In the genomic region with DNA sequence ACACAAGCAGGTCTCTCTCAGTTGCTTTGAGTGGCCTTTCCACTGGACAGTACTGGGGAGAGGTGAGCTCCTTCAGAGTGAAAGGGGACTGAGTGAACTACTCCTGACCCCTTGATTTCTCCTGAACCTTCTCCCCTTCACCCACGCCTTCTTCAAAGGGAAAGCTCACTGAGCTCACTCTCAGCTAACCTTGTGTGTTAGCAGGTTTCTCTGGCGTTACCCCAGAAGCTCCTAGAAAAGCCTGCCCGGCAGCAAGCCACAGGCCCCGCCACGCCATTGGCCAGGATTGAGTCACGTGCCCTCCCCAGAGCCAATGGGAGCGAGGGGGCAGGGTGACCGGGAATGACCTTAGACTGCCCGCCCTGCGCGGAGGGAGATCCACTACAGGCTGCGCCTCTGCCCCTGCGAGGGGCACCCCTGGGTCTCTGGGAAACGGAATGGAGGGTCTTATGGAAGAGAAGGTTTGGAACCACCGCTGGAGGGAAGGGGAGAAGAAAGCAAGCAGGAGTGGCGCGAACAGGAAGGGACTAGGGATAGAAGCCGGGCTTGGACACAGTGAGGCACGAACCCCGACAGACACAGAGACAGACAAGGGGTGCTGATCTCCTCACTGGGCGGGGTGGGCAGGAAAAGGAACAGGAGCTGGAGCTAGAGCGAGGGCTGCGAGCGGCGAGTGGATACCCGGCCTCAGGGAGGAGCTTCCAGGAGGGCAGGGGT, we compare ENCODE assay signal across 8 cellular contexts. TPM values are rescaled to one million over a fixed set of nuclear protein-coding genes. Genes with fewer than 3 reads are reported as not detected.
DNase-seq lines count a peak whose midpoint lies in the region; ATAC-seq, FAIRE-seq and TF ChIP-seq lines count a peak whose summit lies in the region.

No MANE protein-coding gene starts in this region.

- TF ChIP-seq CTCF in AG09319 (IDR thresholded peaks at IDR 0.05; ENCODE audit: low read depth, low read length) (no peak), H1 (IDR thresholded peaks at IDR 0.05; ENCODE audit: control extremely low read depth in 1 of 3, insufficient read depth in 1 of 3, low read depth in 1 of 3, low read length in 3 of 3) (no peak)

- H2AK5ac ChIP-seq in H1 (ENCODE audit: low read depth, low read length), result no peak overlapping the region

- no peak overlapping the region for H2BK120ac ChIP-seq in H1 (replicated peaks; ENCODE audit: low read depth, low read length)

- H4K8ac ChIP-seq in H1 (ENCODE audit: extremely low read depth, insufficient read depth, low read length), result peak overlapping the region; percentile 91

- H3K27ac ChIP-seq in H1 (ENCODE audit: low read depth, low read length), result no peak overlapping the region

- H2AFZ ChIP-seq in H1 (ENCODE audit: low read length), result no peak overlapping the region

- peak overlapping the region; percentile 62 to 65 for H3K4me2 ChIP-seq in H1 (ENCODE audit: insufficient read depth in 1 of 2, low read depth in 2 of 2, low read length in 2 of 2)

- H3K18ac ChIP-seq in H1 (ENCODE audit: extremely low read depth, low read length), result no peak overlapping the region; the same call in none of the 2 replicates

- H4K91ac ChIP-seq in H1 (replicated peaks; ENCODE audit: insufficient read length, low read length), result peak overlapping the region; percentile 35

- peak overlapping the region in 2 of 4 experiments; percentile 14 to 33; a peak in 2 of 7 replicates for H3K9ac ChIP-seq in H1 (replicated peaks in 1 of 4; ENCODE audit: extremely low read depth in 1 of 4, low read depth in 3 of 4, low read length in 3 of 4)

- 0 out of 2 replicates have a peak overlapping the region, but pooled peaks have one; percentile 48 for H2BK20ac ChIP-seq in H1 (ENCODE audit: low read length)

- H3K36me3 Mint-ChIP-seq in activated CD8-positive, alpha-beta memory T cell treated with anti-CD3 and anti-CD28 coated beads, Interleukin-2, amount 10 ng/mL, durations not matched to agents 7 days and 5 days, result peaks cover 20% of the 10 kb centered on the region
- H3K36me3 Mint-ChIP-seq in memory B cell, result peaks cover 12% of the 10 kb centered on the region

- CTCF ChIA-PET in activated CD8-positive, alpha-beta memory T cell treated with anti-CD3 and anti-CD28 coated beads, Interleukin-2, amount 10 ng/mL, durations not matched to agents 7 days and 5 days (lab: Charles Lee), result interaction anchor here (1.0 to 2.8 kb wide), 7 partner anchors 10 to 224 kb away, joined by 3 to 11 read pairs (median 3); no protein-coding TSS in a partner anchor
- CTCF ChIA-PET in H1 (lab: Charles Lee; ENCODE audit: partially characterized antibody), result interaction anchor here (0.6 to 1.8 kb wide), 4 partner anchors 15 to 25 kb away, joined by 4 to 6 read pairs (median 4); no protein-coding TSS in a partner anchor

- peaks cover 0 to 6% of the 10 kb centered on the region in 2 experiments for H4K20me1 ChIP-seq in H1 (replicated peaks in 1 of 2; ENCODE audit: control insufficient read depth in 1 of 2, insufficient read depth in 2 of 2, low read length in 2 of 2)

- H3K4me1 ChIP-seq in H1 (replicated peaks in 1 of 4; ENCODE audit: control insufficient read depth in 3 of 4, insufficient read depth in 4 of 4, low read length in 3 of 4), result peaks cover 0 to 3% (median 3%) of the 10 kb centered on the region in 4 experiments; a peak in 5 of 7 replicates

- TF ChIP-seq POLR2A in GM18951 (IDR thresholded peaks at IDR 0.05; ENCODE audit: extremely low read depth, insufficient read depth, insufficient read length), result peak; percentile 72
- TF ChIP-seq POLR2A in H1 (IDR thresholded peaks at IDR 0.05; ENCODE audit: control extremely low read depth in 1 of 2, low read depth in 2 of 2, low read length in 2 of 2), result peak in 1 of 2 experiments; percentile 42; a peak in 1 of 3 replicates

- POLR2A ChIA-PET in H1 (lab: Charles Lee; ENCODE audit: partially characterized antibody), result interaction anchor here (0.7 to 9.3 kb wide), 16 partner anchors 9 to 220 kb away, joined by 3 to 122 read pairs (median 4); partner anchors contain the start of genes ARID3B, CLK3 and UBL7

- peak overlapping the region in 3 of 4 experiments; percentile 3 to 48 (median 34); a peak in 4 of 8 replicates for H3K4me3 ChIP-seq in H1 (ENCODE audit: extremely low read depth in 1 of 4, insufficient read depth in 2 of 4, low read depth in 3 of 4, low read length in 4 of 4)

- no peaks in the 10 kb centered on the region for H3K9me3 ChIP-seq in H1 (ENCODE audit: insufficient read depth in 2 of 2, low read depth in 1 of 2, low read length in 1 of 2)

- TF ChIP-seq RAD21 in H1 (IDR thresholded peaks at IDR 0.05 in 1 of 2, conservative IDR thresholded peaks at IDR 0.05 in 1 of 2; ENCODE audit: low read depth in 2 of 2, low read length in 2 of 2), result no peak

- H4K5ac ChIP-seq in H1 (ENCODE audit: insufficient read length, low read depth, low read length), result peak overlapping the region; percentile 54

- no peak overlapping the region for H3K23ac ChIP-seq in H1 (ENCODE audit: insufficient read length)

- H3K4ac ChIP-seq in H1 (replicated peaks; ENCODE audit: insufficient read length, low read depth, low read length), result peak overlapping the region; percentile 11

- in situ Hi-C loops in GM18951 (cut with MboI; ENCODE audit: low sequenced_read_pairs, unreplicated experiment), result no loop called here

- H3K27me3 ChIP-seq in H1 (replicated peaks in 1 of 4; ENCODE audit: control insufficient read depth in 3 of 4, extremely low read depth in 1 of 4, insufficient read depth in 3 of 4, low read length in 3 of 4), result no peaks in the 10 kb centered on the region; a peak in 1 of 7 replicates

- 56% methylated on average over 26 of the region's 26 CpGs; no CpG with 5 or more reads in 1 of the 2 experiments for WGBS in H1 (ENCODE audit: extremely low coverage in 1 of 2, insufficient coverage in 1 of 2, insufficient read length in 1 of 2, insufficient replicate concordance in 2 of 2, low coverage in 1 of 2, low lambda C conversion rate in 2 of 2, missing lambda C conversion rate in 1 of 2), 2 experiments

- H3K4me3 Mint-ChIP-seq in activated CD8-positive, alpha-beta memory T cell treated with anti-CD3 and anti-CD28 coated beads, Interleukin-2, amount 10 ng/mL, durations not matched to agents 7 days and 5 days, result peak overlapping the region; percentile 91
- H3K4me3 Mint-ChIP-seq in memory B cell, result peak overlapping the region; percentile 99

- no peak for FAIRE-seq in H1 (lab: Jason Lieb, UNC)

- no peaks in the 10 kb centered on the region for H3K79me2 ChIP-seq in H1 (ENCODE audit: control insufficient read depth in 1 of 2, insufficient read depth in 2 of 2, low read length in 2 of 2)

- H3K79me1 ChIP-seq in H1 (ENCODE audit: low read depth, low read length), result no peaks in the 10 kb centered on the region

- H3K23me2 ChIP-seq in H1 (ENCODE audit: low read depth, low read length), result no peaks in the 10 kb centered on the region

- DNase-seq in AG09319 (ENCODE audit: extremely low read depth, low read depth) (peak; percentile 45), NCI-H82 (lab: John Stamatoyannopoulos, UW) (peak; percentile 95), H1 (ENCODE audit: low read depth in 1 of 2, low spot score in 2 of 2) (peak; percentile 62 to 96), memory B cell (ENCODE audit: low spot score in 2 of 2) (peak; percentile 73 to 79)
- DNase-seq in activated CD8-positive, alpha-beta memory T cell treated with anti-CD3 and anti-CD28 coated beads, Interleukin-2, amount 10 ng/mL, durations not matched to agents 7 days and 5 days, result peak; percentile 95
- DNase-seq in stimulated activated CD8-positive, alpha-beta memory T cell treated with anti-CD3 and anti-CD28 coated beads, Interleukin-12 subunit alpha, Interleukin-12 subunit beta, amount 100 ng/mL, for 4 hours (ENCODE audit: low read depth), result peak; percentile 71

- H2BK12ac ChIP-seq in H1 (ENCODE audit: low read depth, low read length), result no peak overlapping the region

- no peak overlapping the region for H3K56ac ChIP-seq in H1 (replicated peaks; ENCODE audit: insufficient read length, low read depth, low read length)

- H3K4me1 Mint-ChIP-seq in activated CD8-positive, alpha-beta memory T cell treated with anti-CD3 and anti-CD28 coated beads, Interleukin-2, amount 10 ng/mL, durations not matched to agents 7 days and 5 days, result peaks cover 24% of the 10 kb centered on the region
- H3K4me1 Mint-ChIP-seq in memory B cell, result peaks cover 7% of the 10 kb centered on the region

- no peak overlapping the region for H2BK15ac ChIP-seq in H1 (ENCODE audit: low read length)

- ATAC-seq in HG03175 (IDR thresholded peaks at IDR 0.05; ENCODE audit: unreplicated experiment) (peak; percentile 85), memory B cell (ENCODE audit: low read depth) (peak; percentile 99)
- peak; percentile 99 for ATAC-seq in activated CD8-positive, alpha-beta memory T cell treated with anti-CD3 and anti-CD28 coated beads, Interleukin-2, amount 10 ng/mL, durations not matched to agents 7 days and 5 days

- peak overlapping the region; percentile 61; the same call in 1 of the 2 replicates for H2BK5ac ChIP-seq in H1 (ENCODE audit: low read depth, low read length)

- no peaks in the 10 kb centered on the region for H3K27me3 Mint-ChIP-seq in activated CD8-positive, alpha-beta memory T cell treated with anti-CD3 and anti-CD28 coated beads, Interleukin-2, amount 10 ng/mL, durations not matched to agents 7 days and 5 days
- H3K27me3 Mint-ChIP-seq in memory B cell, result no peaks in the 10 kb centered on the region

- H3K9me3 Mint-ChIP-seq in activated CD8-positive, alpha-beta memory T cell treated with anti-CD3 and anti-CD28 coated beads, Interleukin-2, amount 10 ng/mL, durations not matched to agents 7 days and 5 days (ENCODE audit: low read depth), result no peaks in the 10 kb centered on the region
- H3K9me3 Mint-ChIP-seq in memory B cell, result no peaks in the 10 kb centered on the region

- peaks cover 10 to 23% (median 14%) of the 10 kb centered on the region in 4 experiments; a peak in 7 of 8 replicates for H3K36me3 ChIP-seq in H1 (ENCODE audit: control insufficient read depth in 2 of 4, insufficient read depth in 4 of 4, low read length in 3 of 4)

- no peak for TF ChIP-seq EP300 in H1 (IDR thresholded peaks at IDR 0.05; ENCODE audit: borderline replicate concordance in 1 of 2, low read depth in 2 of 2, low read length in 2 of 2)

- H3K14ac ChIP-seq in H1 (ENCODE audit: insufficient read length), result no peak overlapping the region

- H3K27ac Mint-ChIP-seq in activated CD8-positive, alpha-beta memory T cell treated with anti-CD3 and anti-CD28 coated beads, Interleukin-2, amount 10 ng/mL, durations not matched to agents 7 days and 5 days, result peak overlapping the region; percentile 96
- H3K27ac Mint-ChIP-seq in memory B cell, result peak overlapping the region; percentile 90

RNA-seq across cellular contexts. Expression of gene CLK3, which starts 17.4 kb away (rescaled TPM):
- total RNA-seq in activated CD8-positive, alpha-beta memory T cell treated with anti-CD3 and anti-CD28 coated beads, Interleukin-2, amount 10 ng/mL, durations not matched to agents 7 days and 5 days, result 100 to 1,000 TPM; 120 to 140 TPM
- 42.4 and 43.5 TPM in 2 replicates for total RNA-seq in H1 (2021; fragmentation: NEBNext Ultra II Directional; extraction: Animal tissue kit (Norgen Biotek cat#: 25700))
- polyA plus RNA-seq in H1 (2011; rRNA removed), result 67.3 and 75.6 TPM in 2 replicates
- 75.7 TPM for polyA plus RNA-seq in H1 (2011; cell fraction: cytosol; rRNA removed)
- polyA plus RNA-seq in H1 (2011; cell fraction: nucleus; rRNA removed), result 149 TPM
- 40.8 to 48.1 TPM (median 45.6 TPM) in 4 replicates for polyA plus RNA-seq in H1 (2012, experiment 1 of 2)
- polyA plus RNA-seq in H1 (2012, experiment 2 of 2), result 24.6 TPM
- polyA plus RNA-seq in H1 (2013, experiment 1 of 2), result 37.3 TPM
- polyA plus RNA-seq in H1 (2013, experiment 2 of 2), result 36.4 TPM
- 48.8 and 72.9 TPM in 2 replicates for polyA minus RNA-seq in H1 (2011; rRNA and poly(A)+ RNA removed)
- polyA minus RNA-seq in H1 (2011; cell fraction: cytosol; rRNA and poly(A)+ RNA removed), result 24.0 TPM
- polyA minus RNA-seq in H1 (2011; cell fraction: nucleus; rRNA and poly(A)+ RNA removed), result 91.8 TPM

RNA-seq across cellular contexts. Expression of gene ARID3B, which starts 57.3 kb away (rescaled TPM):
- 10 to 100 TPM; 56.0 to 63.6 TPM for total RNA-seq in activated CD8-positive, alpha-beta memory T cell treated with anti-CD3 and anti-CD28 coated beads, Interleukin-2, amount 10 ng/mL, durations not matched to agents 7 days and 5 days
- 115 and 118 TPM in 2 replicates for total RNA-seq in H1 (2021; fragmentation: NEBNext Ultra II Directional; extraction: Animal tissue kit (Norgen Biotek cat#: 25700))
- 81.0 and 102 TPM in 2 replicates for polyA plus RNA-seq in H1 (2011; rRNA removed)
- polyA plus RNA-seq in H1 (2011; cell fraction: cytosol; rRNA removed), result 72.8 TPM
- polyA plus RNA-seq in H1 (2011; cell fraction: nucleus; rRNA removed), result 106 TPM
- polyA plus RNA-seq in H1 (2012, experiment 1 of 2), result 76.9 to 100 TPM (median 95.5 TPM) in 4 replicates
- 74.6 TPM for polyA plus RNA-seq in H1 (2012, experiment 2 of 2)
- 73.7 TPM for polyA plus RNA-seq in H1 (2013, experiment 1 of 2)
- 74.8 TPM for polyA plus RNA-seq in H1 (2013, experiment 2 of 2)
- 70.8 and 83.0 TPM in 2 replicates for polyA minus RNA-seq in H1 (2011; rRNA and poly(A)+ RNA removed)
- polyA minus RNA-seq in H1 (2011; cell fraction: cytosol; rRNA and poly(A)+ RNA removed), result 63.8 TPM
- polyA minus RNA-seq in H1 (2011; cell fraction: nucleus; rRNA and poly(A)+ RNA removed), result 57.6 TPM

Comparison
In these comparisons a context has a peak if more than half of its experiments do, and no peak if none do; other contexts are left out.
1. DNase-seq: peak in every context shown above with its lines; median percentile 95 in NCI-H82; 95 in activated CD8-positive, alpha-beta memory T cell treated with anti-CD3 and anti-CD28 coated beads, Interleukin-2, amount 10 ng/mL, durations not matched to agents 7 days and 5 days; 79 in H1; 76 in memory B cell; 71 in stimulated activated CD8-positive, alpha-beta memory T cell treated with anti-CD3 and anti-CD28 coated beads, Interleukin-12 subunit alpha, Interleukin-12 subunit beta, amount 100 ng/mL, for 4 hours; 45 in AG09319.